ENCODE assay signal across 1 cellular context in the genomic region with DNA sequence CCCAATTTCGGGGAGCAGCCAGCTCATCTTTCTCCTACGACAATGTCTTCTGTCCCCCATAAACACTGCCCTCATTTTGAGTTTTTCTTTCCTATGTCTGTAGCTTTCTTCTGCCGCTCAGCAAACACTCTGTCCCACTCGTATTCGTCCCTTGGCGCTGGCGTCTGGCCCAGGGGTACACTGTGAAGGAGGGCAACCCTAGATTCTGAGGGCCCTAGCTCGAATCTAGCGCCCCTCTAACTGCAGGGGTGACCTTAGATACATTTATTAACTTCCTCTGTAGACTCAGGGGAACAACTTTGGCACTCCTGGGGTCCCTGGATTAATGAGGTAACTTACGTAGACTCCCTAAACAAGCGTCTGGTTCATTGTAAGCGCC.
TF ChIP-seq lines count a peak whose summit lies in the region.

No MANE protein-coding gene starts in this region.

TF ChIP-seq in A549, 52 proteins besides CTCF, POLR2A, EP300 and RAD21 (continued from another document):
- TF ChIP-seq, protein P1, sequence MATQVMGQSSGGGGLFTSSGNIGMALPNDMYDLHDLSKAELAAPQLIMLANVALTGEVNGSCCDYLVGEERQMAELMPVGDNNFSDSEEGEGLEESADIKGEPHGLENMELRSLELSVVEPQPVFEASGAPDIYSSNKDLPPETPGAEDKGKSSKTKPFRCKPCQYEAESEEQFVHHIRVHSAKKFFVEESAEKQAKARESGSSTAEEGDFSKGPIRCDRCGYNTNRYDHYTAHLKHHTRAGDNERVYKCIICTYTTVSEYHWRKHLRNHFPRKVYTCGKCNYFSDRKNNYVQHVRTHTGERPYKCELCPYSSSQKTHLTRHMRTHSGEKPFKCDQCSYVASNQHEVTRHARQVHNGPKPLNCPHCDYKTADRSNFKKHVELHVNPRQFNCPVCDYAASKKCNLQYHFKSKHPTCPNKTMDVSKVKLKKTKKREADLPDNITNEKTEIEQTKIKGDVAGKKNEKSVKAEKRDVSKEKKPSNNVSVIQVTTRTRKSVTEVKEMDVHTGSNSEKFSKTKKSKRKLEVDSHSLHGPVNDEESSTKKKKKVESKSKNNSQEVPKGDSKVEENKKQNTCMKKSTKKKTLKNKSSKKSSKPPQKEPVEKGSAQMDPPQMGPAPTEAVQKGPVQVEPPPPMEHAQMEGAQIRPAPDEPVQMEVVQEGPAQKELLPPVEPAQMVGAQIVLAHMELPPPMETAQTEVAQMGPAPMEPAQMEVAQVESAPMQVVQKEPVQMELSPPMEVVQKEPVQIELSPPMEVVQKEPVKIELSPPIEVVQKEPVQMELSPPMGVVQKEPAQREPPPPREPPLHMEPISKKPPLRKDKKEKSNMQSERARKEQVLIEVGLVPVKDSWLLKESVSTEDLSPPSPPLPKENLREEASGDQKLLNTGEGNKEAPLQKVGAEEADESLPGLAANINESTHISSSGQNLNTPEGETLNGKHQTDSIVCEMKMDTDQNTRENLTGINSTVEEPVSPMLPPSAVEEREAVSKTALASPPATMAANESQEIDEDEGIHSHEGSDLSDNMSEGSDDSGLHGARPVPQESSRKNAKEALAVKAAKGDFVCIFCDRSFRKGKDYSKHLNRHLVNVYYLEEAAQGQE (IDR thresholded peaks at IDR 0.05): no peak
- no peak for TF ChIP-seq TFCP2L1 (CRISPR knock-in tag; IDR thresholded peaks at IDR 0.05)
TF ChIP-seq in A549: peak in this region for 0.
